In genomic region chr1:14923400-14924011, GRCh38 we compare ENCODE assay signal across 9 cellular contexts.
DNase-seq lines count a peak whose midpoint lies in the region; ATAC-seq, FAIRE-seq and TF ChIP-seq lines count a peak whose summit lies in the region.
"Had no signal": no experiment of that assay in that cellular context is flagged by ENCODE, and none has a peak within 500 bp of the region (broad histone marks: within the 10 kb centered on the region; RNA-seq: fewer than 3 reads in every experiment).

No MANE protein-coding gene starts in this region.

- in situ Hi-C loops in gastrocnemius medialis (cut with MboI; ENCODE audit: low sequenced_read_pairs in 4 of 4) = loop anchor here in 2 of 4 donors (10.0 kb wide), 1 partner anchor 101 kb away; no protein-coding TSS in a partner anchor

- ATAC-seq in gastrocnemius medialis (no peak), GM21737 (IDR thresholded peaks at IDR 0.05; ENCODE audit: unreplicated experiment) (no peak)

- DNase-seq in GM12891 (ENCODE audit: insufficient read length, low spot score) (peak; percentile 24), fibroblast of the aortic adventitia (ENCODE audit: low read depth) (no peak), gastrocnemius medialis (no peak), hepatic stellate cell (ENCODE audit: low spot score) (no peak), NCI-H2029 (lab: John Stamatoyannopoulos, UW) (no peak), GM19240 (ENCODE audit: insufficient read length, low spot score) (no peak)

- H3K4me1 ChIP-seq in gastrocnemius medialis = peaks cover 0 to 6% of the 10 kb centered on the region in 2 donors

- peaks cover 20 to 31% (median 29%) of the 10 kb centered on the region in 3 donors for H3K27me3 ChIP-seq in gastrocnemius medialis

- no peak for FAIRE-seq in GM12891 (lab: Jason Lieb, UNC)

- H3K27ac ChIP-seq in gastrocnemius medialis = peak overlapping the region; percentile 46 to 54 (median 48)
- H3K27ac ChIP-seq: KMS-11 had no signal

- intact Hi-C loops in gastrocnemius medialis (cut with DNase I; ENCODE audit: low total_unique reads) = loop anchor here (5.0 kb wide), 1 partner anchor 104 kb away; no protein-coding TSS in a partner anchor

- H3K9me3 ChIP-seq in gastrocnemius medialis = no peaks in the 10 kb centered on the region

- TF ChIP-seq CTCF in WI38 (IDR thresholded peaks at IDR 0.05; ENCODE audit: low read depth, low read length) (no peak), fibroblast of the aortic adventitia (IDR thresholded peaks at IDR 0.05; ENCODE audit: insufficient read depth, low read length) (no peak), gastrocnemius medialis (IDR thresholded peaks at IDR 0.05 in 4 of 5, conservative IDR thresholded peaks at IDR 0.05 in 1 of 5) (no peak)

- no peaks in the 10 kb centered on the region for H3K36me3 ChIP-seq in gastrocnemius medialis

- H3K4me3 ChIP-seq in WI38 (ENCODE audit: low read depth, low read length) = 0 out of 2 replicates have a peak overlapping the region, but pooled peaks have one; percentile 15
- peak overlapping the region; percentile 45 for H3K4me3 ChIP-seq in fibroblast of the aortic adventitia (ENCODE audit: low read depth, low read length)
- H3K4me3 ChIP-seq in gastrocnemius medialis = peak overlapping the region in 1 of 4 donors; percentile 17

- TF ChIP-seq POLR2A in GM12891 (IDR thresholded peaks at IDR 0.05; ENCODE audit: low read depth, low read length) = no peak
- no peak for TF ChIP-seq POLR2A in gastrocnemius medialis (IDR thresholded peaks at IDR 0.05)

TF ChIP-seq in GM12891, 5 proteins besides CTCF, POLR2A, EP300 and RAD21:
- TF ChIP-seq TAF1 (IDR thresholded peaks at IDR 0.05; ENCODE audit: low read depth, low read length) = no peak
- TF ChIP-seq SPI1 (IDR thresholded peaks at IDR 0.05; ENCODE audit: low read depth, low read length) = no peak
- no peak for TF ChIP-seq POLR2AphosphoS5 (IDR thresholded peaks at IDR 0.05; ENCODE audit: low read depth, low read length)
- TF ChIP-seq POU2F2 (IDR thresholded peaks at IDR 0.05; ENCODE audit: low read depth, low read length) = no peak
- no peak for TF ChIP-seq PAX5 (IDR thresholded peaks at IDR 0.05; ENCODE audit: insufficient read depth, low read length, severe bottlenecking)
